Comparison of ENCODE assay signal across 27 cellular contexts in the genomic region with DNA sequence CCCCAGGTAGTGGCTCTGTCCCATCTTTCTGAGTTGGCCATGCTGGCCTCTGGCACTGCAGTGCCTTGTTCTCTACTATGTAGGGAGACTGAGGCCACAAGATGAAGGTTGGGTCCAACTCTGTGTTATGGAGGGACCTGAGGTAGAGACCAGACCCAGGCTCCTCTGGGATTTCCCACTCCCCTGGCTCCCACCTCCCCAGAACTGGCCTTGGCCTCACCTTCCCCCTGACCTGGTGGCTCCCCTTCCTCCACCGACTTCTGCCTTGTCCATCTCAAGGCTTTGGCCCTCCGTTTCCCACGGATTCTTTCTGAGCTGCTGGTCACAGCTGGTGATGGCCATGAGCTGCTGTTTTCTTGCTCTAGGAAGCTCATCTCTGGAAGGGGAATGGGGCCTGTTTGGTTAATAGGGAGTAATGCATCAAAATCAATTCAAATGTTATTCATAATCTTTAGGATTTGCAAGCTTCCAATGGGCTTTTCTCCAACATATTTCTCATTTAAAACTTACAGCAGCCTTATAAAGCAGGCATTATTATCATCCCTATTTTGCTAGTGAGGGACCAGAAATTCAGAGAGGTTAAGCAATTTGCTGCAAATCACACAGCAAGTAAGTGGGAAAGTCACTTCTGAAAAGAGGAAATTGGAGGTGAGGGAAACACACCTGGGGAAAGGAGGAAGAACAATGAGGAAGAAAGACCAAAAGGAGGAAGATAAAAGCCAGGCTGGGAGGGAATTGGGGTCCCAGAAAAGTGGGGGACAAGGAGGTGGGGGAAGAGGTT. TPM values are rescaled to one million over a fixed set of nuclear protein-coding genes. Genes with fewer than 3 reads are reported as not detected.
"Had no signal": no experiment of that assay in that cellular context is flagged by ENCODE, and none has a peak within 500 bp of the region (broad histone marks: within the 10 kb centered on the region; RNA-seq: fewer than 3 reads in every experiment).

No MANE protein-coding gene starts in this region.

- H3K36me3 ChIP-seq: uterus had no signal

- H3K27ac ChIP-seq: testis, uterus had no signal

- H3K27me3 ChIP-seq: testis, uterus had no signal

- H3K4me2 ChIP-seq: smooth muscle cell had no signal

- ATAC-seq: activated T-cell treated with anti-CD3 and anti-CD28 coated beads, Interleukin-2, amount 50 U/mL, for 72 hours; naive thymus-derived CD4-positive, alpha-beta T cell; stimulated activated naive B cell treated with anti-CD40 and anti-IgM and Interleukin-4, amounts not matched to agents 10 μg/mL and 1 μg/mL and 100 μg/mL, for 72 hours had no signal

- H3K4me1 Mint-ChIP-seq: activated CD4-positive, alpha-beta memory T cell treated with anti-CD3 and anti-CD28 coated beads, Interleukin-2, amount 10 ng/mL, durations not matched to agents 7 days and 5 days; neural crest cell had no signal

- H3K27ac Mint-ChIP-seq: activated CD4-positive, alpha-beta memory T cell treated with anti-CD3 and anti-CD28 coated beads, Interleukin-2, amount 10 ng/mL, durations not matched to agents 7 days and 5 days; activated naive CD4-positive, alpha-beta T cell treated with anti-CD3 and anti-CD28 coated beads for 36 hours; activated naive CD8-positive, alpha-beta T cell treated with anti-CD3 and anti-CD28 coated beads, Interleukin-2, amount 10 ng/mL, durations not matched to agents 7 days and 5 days; activated T-cell treated with anti-CD3 and anti-CD28 coated beads, Interleukin-2, amount 50 U/mL, for 72 hours; dendritic cell treated with granulocyte-macrophage colony-stimulating factor and Interleukin-4, amounts not matched to agents 40 ng/mL and 50 ng/mL, for 4 days; stimulated activated naive B cell treated with anti-CD40 and anti-IgM and Interleukin-4, amounts not matched to agents 10 μg/mL and 1 μg/mL and 100 μg/mL, for 72 hours; T-helper 1 cell treated with Interleukin-12 subunit alpha and Interleukin-12 subunit beta and Interleukin-4 antibody, amounts not matched to agents 30 μg/mL and 1 μg/mL, for 36 hours had no signal

- H3K9me3 Mint-ChIP-seq: activated CD4-positive, alpha-beta memory T cell treated with anti-CD3 and anti-CD28 coated beads, Interleukin-2, amount 10 ng/mL, durations not matched to agents 7 days and 5 days; activated naive CD4-positive, alpha-beta T cell treated with anti-CD3 and anti-CD28 coated beads for 36 hours; activated naive CD8-positive, alpha-beta T cell treated with anti-CD3 and anti-CD28 coated beads, Interleukin-2, amount 10 ng/mL, durations not matched to agents 7 days and 5 days; activated T-cell treated with anti-CD3 and anti-CD28 coated beads, Interleukin-2, amount 50 U/mL, for 72 hours; dendritic cell treated with granulocyte-macrophage colony-stimulating factor and Interleukin-4, amounts not matched to agents 40 ng/mL and 50 ng/mL, for 4 days; naive thymus-derived CD4-positive, alpha-beta T cell; neural crest cell; stimulated activated naive B cell treated with anti-CD40 and anti-IgM and Interleukin-4, amounts not matched to agents 10 μg/mL and 1 μg/mL and 100 μg/mL, for 72 hours; T-helper 1 cell treated with Interleukin-12 subunit alpha and Interleukin-12 subunit beta and Interleukin-4 antibody, amounts not matched to agents 30 μg/mL and 1 μg/mL, for 36 hours had no signal

- H3K4me1 ChIP-seq: uterus had no signal

- H3K4me3 Mint-ChIP-seq: activated CD4-positive, alpha-beta memory T cell treated with anti-CD3 and anti-CD28 coated beads, Interleukin-2, amount 10 ng/mL, durations not matched to agents 7 days and 5 days; activated naive CD4-positive, alpha-beta T cell treated with anti-CD3 and anti-CD28 coated beads for 36 hours; activated naive CD8-positive, alpha-beta T cell treated with anti-CD3 and anti-CD28 coated beads, Interleukin-2, amount 10 ng/mL, durations not matched to agents 7 days and 5 days; activated T-cell treated with anti-CD3 and anti-CD28 coated beads, Interleukin-2, amount 50 U/mL, for 72 hours; dendritic cell treated with granulocyte-macrophage colony-stimulating factor and Interleukin-4, amounts not matched to agents 40 ng/mL and 50 ng/mL, for 4 days; naive thymus-derived CD4-positive, alpha-beta T cell; neural crest cell; stimulated activated naive B cell treated with anti-CD40 and anti-IgM and Interleukin-4, amounts not matched to agents 10 μg/mL and 1 μg/mL and 100 μg/mL, for 72 hours; T-helper 1 cell treated with Interleukin-12 subunit alpha and Interleukin-12 subunit beta and Interleukin-4 antibody, amounts not matched to agents 30 μg/mL and 1 μg/mL, for 36 hours had no signal

- H3K9me3 ChIP-seq: testis, uterus had no signal

- H3K4me3 ChIP-seq: smooth muscle cell, testis, uterus had no signal

- DNase-seq: activated CD4-positive, alpha-beta memory T cell treated with anti-CD3 and anti-CD28 coated beads, Interleukin-2, amount 10 ng/mL, durations not matched to agents 7 days and 5 days; activated CD4-positive, alpha-beta T cell treated with anti-CD3 and anti-CD28 coated beads for 4 hours; activated CD4-positive, CD25-positive, alpha-beta regulatory T cell; activated effector memory CD4-positive, alpha-beta T cell treated with Interleukin-2 at 50 U/mL for 16 hours; activated naive CD4-positive, alpha-beta T cell treated with anti-CD3 and anti-CD28 coated beads for 36 hours; activated naive CD8-positive, alpha-beta T cell treated with anti-CD3 and anti-CD28 coated beads, Interleukin-2, amount 10 ng/mL, durations not matched to agents 7 days and 5 days; activated T-cell treated with anti-CD3 and anti-CD28 coated beads, Interleukin-2, amount 50 U/mL, for 72 hours; amniotic stem cell; effector CD4-positive, alpha-beta T cell; kidney glomerular epithelial cell; mesendoderm; naive thymus-derived CD4-positive, alpha-beta T cell; retina; stimulated activated CD4-positive, alpha-beta T cell treated with anti-CD3 and anti-CD28 coated beads, Interleukin-15, amount 100 ng/mL, for 24 hours; stimulated activated naive B cell treated with anti-CD40 and anti-IgM and Interleukin-4, amounts not matched to agents 10 μg/mL and 1 μg/mL and 100 μg/mL, for 72 hours; testis; trophoblast cell; uterus had no signal

- H3K36me3 Mint-ChIP-seq: activated naive CD8-positive, alpha-beta T cell treated with anti-CD3 and anti-CD28 coated beads, Interleukin-2, amount 10 ng/mL, durations not matched to agents 7 days and 5 days; naive thymus-derived CD4-positive, alpha-beta T cell; stimulated activated naive B cell treated with anti-CD40 and anti-IgM and Interleukin-4, amounts not matched to agents 10 μg/mL and 1 μg/mL and 100 μg/mL, for 72 hours had no signal

RNA-seq across cellular contexts. Expression of gene PRKAG3, which starts 0.9 kb away (rescaled TPM):
- total RNA-seq: activated CD4-positive, alpha-beta memory T cell treated with anti-CD3 and anti-CD28 coated beads, Interleukin-2, amount 10 ng/mL, durations not matched to agents 7 days and 5 days; activated naive CD4-positive, alpha-beta T cell treated with anti-CD3 and anti-CD28 coated beads for 36 hours; activated naive CD8-positive, alpha-beta T cell treated with anti-CD3 and anti-CD28 coated beads, Interleukin-2, amount 10 ng/mL, durations not matched to agents 7 days and 5 days; activated T-cell treated with anti-CD3 and anti-CD28 coated beads, Interleukin-2, amount 50 U/mL, for 72 hours; bronchial epithelial cell; epithelial cell of proximal tubule; fibroblast of villous mesenchyme; mucosa of gallbladder; naive thymus-derived CD4-positive, alpha-beta T cell; neural crest cell; omental fat pad; smooth muscle cell; uterus had no signal
- polyA plus RNA-seq: naive thymus-derived CD4-positive, alpha-beta T cell; smooth muscle cell had no signal

RNA-seq across cellular contexts. Expression of gene WNT6, which starts 28.9 kb away (rescaled TPM):
- total RNA-seq: activated CD4-positive, alpha-beta memory T cell treated with anti-CD3 and anti-CD28 coated beads, Interleukin-2, amount 10 ng/mL, durations not matched to agents 7 days and 5 days; activated naive CD4-positive, alpha-beta T cell treated with anti-CD3 and anti-CD28 coated beads for 36 hours; activated naive CD8-positive, alpha-beta T cell treated with anti-CD3 and anti-CD28 coated beads, Interleukin-2, amount 10 ng/mL, durations not matched to agents 7 days and 5 days; bronchial epithelial cell; epithelial cell of proximal tubule; fibroblast of villous mesenchyme; neural crest cell had no signal

RNA-seq across cellular contexts. Expression of gene CYP27A1, which starts 48.8 kb away (rescaled TPM):
- total RNA-seq: activated CD4-positive, alpha-beta memory T cell treated with anti-CD3 and anti-CD28 coated beads, Interleukin-2, amount 10 ng/mL, durations not matched to agents 7 days and 5 days; activated naive CD4-positive, alpha-beta T cell treated with anti-CD3 and anti-CD28 coated beads for 36 hours had no signal

RNA-seq across cellular contexts. Expression of gene WNT10A, which starts 49.9 kb away (rescaled TPM):
- total RNA-seq: fibroblast of villous mesenchyme, neural crest cell had no signal
